ENCODE assay signal across 22 cellular contexts in genomic region chr10:27197980-27198645, GRCh38. TPM values are rescaled to one million over a fixed set of nuclear protein-coding genes. Genes with fewer than 3 reads are reported as not detected.
DNase-seq lines count a peak whose midpoint lies in the region; ATAC-seq and TF ChIP-seq lines count a peak whose summit lies in the region.
"Had no signal": no experiment of that assay in that cellular context is flagged by ENCODE, and none has a peak within 500 bp of the region (broad histone marks: within the 10 kb centered on the region; RNA-seq: fewer than 3 reads in every experiment).

No MANE protein-coding gene starts in this region.

- H3K27ac ChIP-seq in right atrium auricular region, result peak overlapping the region in 1 of 2 donors; percentile 54
- peak overlapping the region; percentile 53 for H3K27ac ChIP-seq in left ventricle myocardium inferior (replicated peaks)
- H3K27ac ChIP-seq: esophagus squamous epithelium, spleen, suprapubic skin had no signal

- peaks cover 42% of the 10 kb centered on the region for H3K36me3 ChIP-seq in right atrium auricular region
- H3K36me3 ChIP-seq in adipocyte (ENCODE audit: control insufficient read depth, insufficient read depth, low read length, severe bottlenecking), result peaks cover 37% of the 10 kb centered on the region
- H3K36me3 ChIP-seq in left ventricle myocardium inferior, result peaks cover 73% of the 10 kb centered on the region

- ATAC-seq in Right ventricle myocardium superior (ENCODE audit: poor library complexity), result peak; percentile 88
- ATAC-seq in GM18907 (IDR thresholded peaks at IDR 0.05; ENCODE audit: unreplicated experiment), result no peak
- no peak for ATAC-seq in HG03354 (IDR thresholded peaks at IDR 0.05; ENCODE audit: poor library complexity, severe bottlenecking, unreplicated experiment)
- ATAC-seq: activated CD8-positive, alpha-beta T cell treated with anti-CD3 and anti-CD28 coated beads for 36 hours; activated T-cell treated with anti-CD3 and anti-CD28 coated beads, Interleukin-2, amount 50 U/mL, for 4 hours; natural killer cell treated with Interleukin-12 subunit alpha and Interleukin-12 subunit beta and Interleukin-15 and Interleukin-18, amount 100 ng/mL, for 72 hours had no signal

- peak; percentile 51 for DNase-seq in Right ventricle myocardium superior
- DNase-seq in right atrium auricular region (ENCODE audit: low spot score), result no peak
- peak; percentile 21 for DNase-seq in adipocyte (ENCODE audit: low read depth)
- no peak for DNase-seq in left ventricle myocardium inferior
- no peak for DNase-seq in NK-92 treated with Interleukin-12 subunit alpha and Interleukin-12 subunit beta, amount 100 ng/mL, for 24 hours (lab: John Stamatoyannopoulos, UW)
- no peak for DNase-seq in SHP77 (lab: John Stamatoyannopoulos, UW)
- DNase-seq: activated CD8-positive, alpha-beta T cell treated with anti-CD3 and anti-CD28 coated beads for 36 hours; activated naive CD8-positive, alpha-beta T cell treated with anti-CD3 and anti-CD28 coated beads for 36 hours; activated T-cell treated with anti-CD3 and anti-CD28 coated beads, Interleukin-2, amount 50 U/mL, for 4 hours; Calu3; esophagus squamous epithelium; HFFc6; Karpas-422; mesendoderm; NCI-H1092 treated with DMSO at 0.1 percent for 48 hours; NCI-H2227 treated with DMSO at 0.1 percent for 48 hours; spleen; stimulated activated CD8-positive, alpha-beta memory T cell treated with anti-CD3 and anti-CD28 coated beads, Interleukin-4, amount 100 ng/mL, for 48 hours had no signal

- no peaks in the 10 kb centered on the region for H3K9me3 ChIP-seq in right atrium auricular region
- H3K9me3 ChIP-seq in adipocyte (ENCODE audit: control insufficient read depth, low read length), result no peaks in the 10 kb centered on the region
- no peaks in the 10 kb centered on the region for H3K9me3 ChIP-seq in left ventricle myocardium inferior (replicated peaks)
- H3K9me3 ChIP-seq: esophagus squamous epithelium, spleen, suprapubic skin had no signal

- no peak for TF ChIP-seq CTCF in right atrium auricular region (IDR thresholded peaks at IDR 0.05)
- no peak for TF ChIP-seq CTCF in left ventricle myocardium inferior (IDR thresholded peaks at IDR 0.05; ENCODE audit: borderline replicate concordance)

- intact Hi-C loops in Right ventricle myocardium superior (cut with DNase I) (no loop called here), left ventricle myocardium inferior (cut with micrococcal nuclease) (no loop called here)

- H3K9ac ChIP-seq in adipocyte (ENCODE audit: low read length), result no peak overlapping the region

- H3K4me1 ChIP-seq in right atrium auricular region (peaks cover 0 to 4% of the 10 kb centered on the region in 2 donors), adipocyte (ENCODE audit: control insufficient read depth, insufficient read depth, low read length) (peaks cover 10% of the 10 kb centered on the region), left ventricle myocardium inferior (peaks cover 21% of the 10 kb centered on the region)
- H3K4me1 ChIP-seq: spleen, suprapubic skin had no signal

- H3K27me3 ChIP-seq in right atrium auricular region (no peaks in the 10 kb centered on the region), adipocyte (replicated peaks; ENCODE audit: control insufficient read depth, insufficient read depth, low read length) (no peaks in the 10 kb centered on the region), left ventricle myocardium inferior (ENCODE audit: low read depth) (no peaks in the 10 kb centered on the region)
- H3K27me3 ChIP-seq: esophagus squamous epithelium, spleen, suprapubic skin had no signal

- H3K4me3 ChIP-seq in right atrium auricular region (no peak overlapping the region), adipocyte (ENCODE audit: low read length) (no peak overlapping the region), left ventricle myocardium inferior (no peak overlapping the region)
- H3K4me3 ChIP-seq: esophagus squamous epithelium, spleen, suprapubic skin had no signal

RNA-seq across cellular contexts. Expression of gene ACBD5, which starts 42.5 kb away (rescaled TPM):
- 77.2 TPM for total RNA-seq in Right ventricle myocardium superior
- 10 to 100 TPM; 24.9 to 36.9 TPM for total RNA-seq in right atrium auricular region
- 64.0 TPM for total RNA-seq in left ventricle myocardium inferior

RNA-seq across cellular contexts. Expression of gene MASTL, which starts 43.0 kb away (rescaled TPM):
- 1.6 TPM for total RNA-seq in Right ventricle myocardium superior
- total RNA-seq in right atrium auricular region, result 1 to 10 TPM; 2.0 to 3.1 TPM
- 1.9 TPM for total RNA-seq in left ventricle myocardium inferior

RNA-seq across cellular contexts. Expression of gene YME1L1, which starts 43.9 kb away (rescaled TPM):
- total RNA-seq in Right ventricle myocardium superior (89.5 TPM), right atrium auricular region (10 to 100 TPM; 53.7 to 64.3 TPM), left ventricle myocardium inferior (88.3 TPM)

Comparison
In these comparisons a context has a peak if more than half of its experiments do, and no peak if none do; other contexts are left out.
1. DNase-seq: peak in Right ventricle myocardium superior (single experiment) and adipocyte (single experiment); none in right atrium auricular region (single experiment), left ventricle myocardium inferior (single experiment), NK-92 treated with Interleukin-12 subunit alpha and Interleukin-12 subunit beta, amount 100 ng/mL, for 24 hours (single experiment) and SHP77 (0 of 2).